In genomic region chr20:42277203-42277602, GRCh38 we compare ENCODE assay signal across 21 cellular contexts.
A peak's percentile ranks its signal among the peaks of the same experiment; 100 is the strongest.
DNase-seq lines count a peak whose midpoint lies in the region; ATAC-seq and TF ChIP-seq lines count a peak whose summit lies in the region.
"Had no signal": no experiment of that assay in that cellular context is flagged by ENCODE, and none has a peak within 500 bp of the region (broad histone marks: within the 10 kb centered on the region; RNA-seq: fewer than 3 reads in every experiment).

No MANE protein-coding gene starts in this region.

- H3K27ac Mint-ChIP-seq in MCF 10A (ENCODE audit: low read depth, unreplicated experiment): no peak overlapping the region
- H3K27ac Mint-ChIP-seq: activated naive CD4-positive, alpha-beta T cell treated with anti-CD3 and anti-CD28 coated beads, Interleukin-2, amount 50 U/mL, for 72 hours; CD4-positive, alpha-beta T cell; stimulated activated naive B cell treated with anti-CD40 and anti-IgM and Interleukin-4, amounts not matched to agents 10 μg/mL and 1 μg/mL and 100 μg/mL, for 72 hours had no signal

- H3K27me3 ChIP-seq in WERI-Rb-1 (ENCODE audit: insufficient read depth, low read depth, severe bottlenecking) (no peaks in the 10 kb centered on the region), prostate gland (replicated peaks; ENCODE audit: insufficient read depth) (no peaks in the 10 kb centered on the region)
- H3K27me3 ChIP-seq: gastroesophageal sphincter, pancreas had no signal

- intact Hi-C loops in MCF 10A (cut with micrococcal nuclease): no loop called here
- intact Hi-C loops in prostate gland (cut with DNase I): no loop called here

- BruUV-seq in MCF 10A (replicated peaks; lab: Mats Ljungman, UMichigan): no TSS peak

- H3K9me3 ChIP-seq in WERI-Rb-1 (ENCODE audit: severe bottlenecking) (no peaks in the 10 kb centered on the region), prostate gland (no peaks in the 10 kb centered on the region)
- H3K9me3 ChIP-seq: gastroesophageal sphincter, HAP-1, pancreas had no signal

- DNase-seq in COLO668 (lab: John Stamatoyannopoulos, UW; ENCODE audit: unreplicated experiment) (peak; percentile 69), NCI-H1092 (lab: John Stamatoyannopoulos, UW) (peak; percentile 76), NCI-H774 (lab: John Stamatoyannopoulos, UW) (peak; percentile 48), medulla oblongata (ENCODE audit: extremely low spot score) (peak; percentile 12), WERI-Rb-1 (no peak), MCF 10A (ENCODE audit: unreplicated experiment) (no peak), prostate gland (ENCODE audit: low spot score) (no peak)
- DNase-seq: CD4-positive, alpha-beta T cell; effector CD8-positive, alpha-beta T cell; mammary epithelial cell; MV-4-11; NCI-H2171; pancreas; stimulated activated naive B cell treated with anti-CD40 and anti-IgM and Interleukin-4, amounts not matched to agents 10 μg/mL and 1 μg/mL and 100 μg/mL, for 72 hours; trophoblast cell had no signal

- TF ChIP-seq CTCF in WERI-Rb-1 (IDR thresholded peaks at IDR 0.05; ENCODE audit: low read depth, low read length) (no peak), MCF 10A (IDR thresholded peaks at IDR 0.05; ENCODE audit: unreplicated experiment) (no peak), prostate gland (IDR thresholded peaks at IDR 0.05) (no peak)

- POLR2A ChIA-PET in MCF 10A (lab: Yijun Ruan, JAX): no interaction called here

- TF ChIP-seq POLR2A in prostate gland (IDR thresholded peaks at IDR 0.05): no peak

- no peak for ATAC-seq in GM18519 (IDR thresholded peaks at IDR 0.05; ENCODE audit: low FRiP score, unreplicated experiment)
- ATAC-seq: activated naive CD4-positive, alpha-beta T cell treated with anti-CD3 and anti-CD28 coated beads, Interleukin-2, amount 50 U/mL, for 72 hours; esophagus mucosa; gastroesophageal sphincter; pancreas; stimulated activated naive B cell treated with anti-CD40 and anti-IgM and Interleukin-4, amounts not matched to agents 10 μg/mL and 1 μg/mL and 100 μg/mL, for 72 hours had no signal

- CTCF ChIA-PET in MCF 10A (lab: Yijun Ruan, JAX): interaction anchor here (1.1 kb wide), 1 partner anchor 28 kb away, joined by 3 read pairs; no protein-coding TSS in a partner anchor

- H3K36me3 ChIP-seq in WERI-Rb-1 (no peaks in the 10 kb centered on the region), prostate gland (no peaks in the 10 kb centered on the region)
- H3K36me3 ChIP-seq: gastroesophageal sphincter, HAP-1, pancreas had no signal

- H3K27ac ChIP-seq in WERI-Rb-1 (no peak overlapping the region), prostate gland (no peak overlapping the region)
- H3K27ac ChIP-seq: gastroesophageal sphincter, KMS-11, pancreas had no signal

- no peaks in the 10 kb centered on the region for H3K36me3 Mint-ChIP-seq in MCF 10A (ENCODE audit: insufficient read depth, unreplicated experiment)
- H3K36me3 Mint-ChIP-seq: activated naive CD4-positive, alpha-beta T cell treated with anti-CD3 and anti-CD28 coated beads, Interleukin-2, amount 50 U/mL, for 72 hours; stimulated activated naive B cell treated with anti-CD40 and anti-IgM and Interleukin-4, amounts not matched to agents 10 μg/mL and 1 μg/mL and 100 μg/mL, for 72 hours had no signal

- no peak overlapping the region for H3K4me3 Mint-ChIP-seq in MCF 10A (ENCODE audit: unreplicated experiment)
- H3K4me3 Mint-ChIP-seq: CD4-positive, alpha-beta T cell; stimulated activated naive B cell treated with anti-CD40 and anti-IgM and Interleukin-4, amounts not matched to agents 10 μg/mL and 1 μg/mL and 100 μg/mL, for 72 hours had no signal

- WGBS in prostate gland: 31% methylated on average over 7 of the region's 7 CpGs

- H3K4me1 ChIP-seq in prostate gland (replicated peaks): no peaks in the 10 kb centered on the region
- H3K4me1 ChIP-seq: gastroesophageal sphincter, HAP-1, pancreas had no signal

- H3K27me3 Mint-ChIP-seq in MCF 10A (ENCODE audit: insufficient read depth, unreplicated experiment): no peaks in the 10 kb centered on the region
- H3K27me3 Mint-ChIP-seq: CD4-positive, alpha-beta T cell; stimulated activated naive B cell treated with anti-CD40 and anti-IgM and Interleukin-4, amounts not matched to agents 10 μg/mL and 1 μg/mL and 100 μg/mL, for 72 hours had no signal

- no peaks in the 10 kb centered on the region for H3K4me1 Mint-ChIP-seq in MCF 10A (ENCODE audit: insufficient read depth, unreplicated experiment)
- H3K4me1 Mint-ChIP-seq: stimulated activated naive B cell treated with anti-CD40 and anti-IgM and Interleukin-4, amounts not matched to agents 10 μg/mL and 1 μg/mL and 100 μg/mL, for 72 hours had no signal

- H3K9me3 Mint-ChIP-seq in MCF 10A (ENCODE audit: unreplicated experiment): peaks cover 49% of the 10 kb centered on the region

- H3K4me3 ChIP-seq in WERI-Rb-1 (ENCODE audit: low read depth, low read length) (no peak overlapping the region), prostate gland (no peak overlapping the region)
- H3K4me3 ChIP-seq: gastroesophageal sphincter, HAP-1, pancreas had no signal

Comparison
In these comparisons a context has a peak if more than half of its experiments do, and no peak if none do; other contexts are left out.
1. DNase-seq: peak in COLO668 (single experiment), NCI-H1092 (single experiment), NCI-H774 (single experiment) and medulla oblongata (single experiment); none in WERI-Rb-1 (single experiment), MCF 10A (single experiment) and prostate gland (single experiment).